Comparison of ENCODE assay signal across 23 cellular contexts in the genomic region with DNA sequence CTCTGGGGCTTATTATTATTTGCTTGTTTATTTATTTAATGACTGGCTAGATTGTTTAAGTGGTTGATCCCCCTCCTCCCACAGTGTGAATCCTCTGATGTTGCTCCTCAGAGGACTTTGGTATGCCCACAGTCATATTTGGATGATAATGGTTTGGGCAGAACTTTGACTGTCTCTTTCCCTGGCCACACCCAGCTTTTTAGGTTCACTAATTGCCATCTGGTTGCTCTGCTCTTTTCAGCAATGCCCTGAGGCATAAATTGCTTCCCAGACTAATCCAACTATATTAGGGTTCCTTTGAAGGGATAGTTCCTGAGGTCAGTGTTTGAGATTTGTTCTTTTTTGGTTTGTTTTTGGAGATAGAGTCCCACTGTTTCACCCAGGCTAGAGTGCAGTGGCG.
A peak's percentile ranks its signal among the peaks of the same experiment; 100 is the strongest.
DNase-seq lines count a peak whose midpoint lies in the region; ATAC-seq, FAIRE-seq and TF ChIP-seq lines count a peak whose summit lies in the region.
"Had no signal": no experiment of that assay in that cellular context is flagged by ENCODE, and none has a peak within 500 bp of the region (broad histone marks: within the 10 kb centered on the region; RNA-seq: fewer than 3 reads in every experiment).

No MANE protein-coding gene starts in this region.

- no peak for ATAC-seq in SK-N-SH treated with all-trans-retinoic acid at 6 μM for 48 hours
- no peak for ATAC-seq in K562
- no peak for ATAC-seq in psoas muscle
- no peak for ATAC-seq in stimulated activated naive CD8-positive, alpha-beta T cell treated with anti-CD3 and anti-CD28 coated beads, Interleukin-15, Interleukin-2, amounts not matched to agents 100 U/mL and 50 U/mL, for 24 hours
- ATAC-seq: T-cell had no signal

- H3K9me2 ChIP-seq in SK-N-SH = no peaks in the 10 kb centered on the region
- no peaks in the 10 kb centered on the region for H3K9me2 ChIP-seq in GM23248 (ENCODE audit: insufficient read depth)

- in situ Hi-C loops in GM23248 (cut with MboI) (no loop called here), K562 (cut with MboI) (no loop called here)

- DNase-seq in SK-N-SH (no peak), GM23248 (peak; percentile 7), K562 (ENCODE audit: extremely low read depth in 1 of 4, low spot score in 3 of 4) (no peak), psoas muscle (no peak), cerebellum (ENCODE audit: low spot score) (no peak), Peyer's patch (no peak)
- no peak for DNase-seq in stimulated activated naive CD8-positive, alpha-beta T cell treated with anti-CD3 and anti-CD28 coated beads, Interleukin-15, Interleukin-2, amounts not matched to agents 100 U/mL and 50 U/mL, for 24 hours
- DNase-seq: ACHN, C1 segment of cervical spinal cord, DMS53, GOT3, HCEC 1CT, NCI-H1694 treated with DMSO at 0.1 percent for 48 hours, NCI-H2081 treated with DMSO at 0.1 percent for 48 hours, NCI-H2171 treated with DMSO at 0.1 percent for 48 hours, NCI-H446, NCI-H526, SIG-M5, T-cell had no signal

- no peak for TF ChIP-seq EP300 in SK-N-SH (IDR thresholded peaks at IDR 0.05; ENCODE audit: borderline replicate concordance in 1 of 2, low read depth in 1 of 2, low read length in 1 of 2)
- no peak for TF ChIP-seq EP300 in K562 (IDR thresholded peaks at IDR 0.05; ENCODE audit: low read length)

- no peak for TF ChIP-seq CTCF in SK-N-SH (IDR thresholded peaks at IDR 0.05)
- no peak for TF ChIP-seq CTCF in K562 (IDR thresholded peaks at IDR 0.05 in 2 of 3, conservative IDR thresholded peaks at IDR 0.05 in 1 of 3; ENCODE audit: insufficient read depth in 2 of 3, low read depth in 1 of 3, low read length in 3 of 3)
- no peak for TF ChIP-seq CTCF in psoas muscle (IDR thresholded peaks at IDR 0.05)
- TF ChIP-seq CTCF in Peyer's patch (IDR thresholded peaks at IDR 0.05) = no peak

- H4K20me1 ChIP-seq in SK-N-SH (ENCODE audit: insufficient read depth) (no peaks in the 10 kb centered on the region), GM23248 (ENCODE audit: insufficient read depth) (no peaks in the 10 kb centered on the region), K562 (replicated peaks; ENCODE audit: control insufficient read depth, insufficient read depth, low read length) (no peaks in the 10 kb centered on the region)

- H3K4me1 ChIP-seq in SK-N-SH (ENCODE audit: control insufficient read depth in 1 of 2, insufficient read depth in 2 of 2, low read depth in 1 of 2, low read length in 1 of 2) (peaks cover 5 to 6% of the 10 kb centered on the region in 2 experiments; a peak in 2 of 4 replicates), GM23248 (ENCODE audit: insufficient read depth) (peaks cover 14% of the 10 kb centered on the region), K562 (replicated peaks in 1 of 2; ENCODE audit: control insufficient read depth in 2 of 2, insufficient read depth in 2 of 2, low read length in 2 of 2) (peaks cover 9 to 21% of the 10 kb centered on the region in 2 experiments; a peak in 3 of 5 replicates), psoas muscle (peaks cover 32% of the 10 kb centered on the region), Peyer's patch (peaks cover 0 to 7% (median 0%) of the 10 kb centered on the region in 4 donors)

- 64% methylated on average over 1 of the region's 1 CpG for WGBS in SK-N-SH (ENCODE audit: low lambda C conversion rate)
- 94 to 95% methylated on average over 1 of the region's 1 CpG for WGBS in GM23248 (ENCODE audit: low coverage in 1 of 2, low lambda C conversion rate in 2 of 2, missing lambda C conversion rate in 2 of 2), 2 experiments
- 88% methylated on average over 1 of the region's 1 CpG for WGBS in K562 (ENCODE audit: insufficient coverage, low coverage, missing lambda C conversion rate)
- WGBS in psoas muscle, 3 donors = 100% methylated on average over 1 of the region's 1 CpG

- no peak for FAIRE-seq in K562 (lab: Jason Lieb, UNC)
- FAIRE-seq: GM12892 had no signal

- BruUV-seq in K562 (replicated peaks; lab: Mats Ljungman, UMichigan) = no TSS peak

- H3K9ac ChIP-seq in SK-N-SH (no peak overlapping the region), GM23248 (no peak overlapping the region), K562 (ENCODE audit: insufficient read depth in 1 of 2, low read depth in 2 of 2, low read length in 2 of 2) (no peak overlapping the region)

- H2AFZ ChIP-seq in SK-N-SH (ENCODE audit: low read depth) (no peak overlapping the region), GM23248 (no peak overlapping the region), K562 (ENCODE audit: low read depth, low read length) (no peak overlapping the region)

- no peak overlapping the region; a peak in 1 of 4 replicates for H3K4me3 ChIP-seq in SK-N-SH (ENCODE audit: low read depth in 2 of 2, low read length in 1 of 2)
- H3K4me3 ChIP-seq in GM23248 = no peak overlapping the region
- no peak overlapping the region for H3K4me3 ChIP-seq in K562
- H3K4me3 ChIP-seq in psoas muscle = no peak overlapping the region
- no peak overlapping the region for H3K4me3 ChIP-seq in Peyer's patch

- H3K27me3 ChIP-seq in SK-N-SH (ENCODE audit: insufficient read depth) = no peaks in the 10 kb centered on the region
- no peaks in the 10 kb centered on the region for H3K27me3 ChIP-seq in GM23248 (replicated peaks; ENCODE audit: insufficient read depth)
- H3K27me3 ChIP-seq in K562 (ENCODE audit: control insufficient read depth in 2 of 2, insufficient read depth in 2 of 2, low read length in 2 of 2) = no peaks in the 10 kb centered on the region
- H3K27me3 ChIP-seq in psoas muscle (ENCODE audit: insufficient read depth in 3 of 3, low read length in 2 of 3) = no peaks in the 10 kb centered on the region
- no peaks in the 10 kb centered on the region for H3K27me3 ChIP-seq in Peyer's patch

- H3F3A ChIP-seq in SK-N-SH (replicated peaks; ENCODE audit: insufficient read depth) (peaks cover 3% of the 10 kb centered on the region), GM23248 (ENCODE audit: insufficient read depth) (peaks cover 16% of the 10 kb centered on the region)

- H3K4me2 ChIP-seq in SK-N-SH (peak overlapping the region; percentile 29; the same call in 1 of the 2 replicates), GM23248 (ENCODE audit: unreplicated experiment) (no peak overlapping the region), K562 (ENCODE audit: insufficient read depth, low read length) (no peak overlapping the region)

- TF ChIP-seq POLR2A in K562 (conservative IDR thresholded peaks at IDR 0.05) (no peak), Peyer's patch (IDR thresholded peaks at IDR 0.05) (no peak)

- peaks cover 0 to 5% of the 10 kb centered on the region in 2 experiments for H3K36me3 ChIP-seq in SK-N-SH (replicated peaks in 1 of 2; ENCODE audit: control insufficient read depth in 1 of 2, insufficient read depth in 2 of 2, low read length in 1 of 2)
- H3K36me3 ChIP-seq in GM23248 (ENCODE audit: low read depth) = no peaks in the 10 kb centered on the region
- no peaks in the 10 kb centered on the region for H3K36me3 ChIP-seq in K562 (ENCODE audit: control insufficient read depth, insufficient read depth, low read length)
- no peaks in the 10 kb centered on the region for H3K36me3 ChIP-seq in psoas muscle (ENCODE audit: insufficient read depth in 1 of 2, low read depth in 1 of 2)
- H3K36me3 ChIP-seq in Peyer's patch = no peaks in the 10 kb centered on the region

- H3K79me2 ChIP-seq in SK-N-SH (ENCODE audit: insufficient read depth) (no peaks in the 10 kb centered on the region), GM23248 (ENCODE audit: insufficient read depth) (no peaks in the 10 kb centered on the region), K562 (ENCODE audit: control insufficient read depth, insufficient read depth, low read length) (peaks cover 39% of the 10 kb centered on the region)

- CTCF ChIA-PET in SK-N-SH (lab: Yijun Ruan, JAX) (interaction anchor here (2.9 kb wide), 1 partner anchor 140 kb away, joined by 8 read pairs; a partner anchor contains a TSS), K562 (lab: Yijun Ruan, JAX; ENCODE audit: low intra/inter-chr PET ratio) (interaction anchor here (0.7 kb wide), 1 partner anchor 75 kb away, joined by 6 read pairs; no protein-coding TSS in a partner anchor)

- peaks cover 20% of the 10 kb centered on the region for H3K9me3 ChIP-seq in SK-N-SH
- H3K9me3 ChIP-seq in GM23248 (ENCODE audit: low read depth) = no peaks in the 10 kb centered on the region
- H3K9me3 ChIP-seq in K562 (replicated peaks; ENCODE audit: control insufficient read depth, insufficient read depth, low read depth, low read length) = peaks cover 8% of the 10 kb centered on the region
- H3K9me3 ChIP-seq in psoas muscle = peaks cover 8% of the 10 kb centered on the region
- no peaks in the 10 kb centered on the region for H3K9me3 ChIP-seq in Peyer's patch

- TF ChIP-seq RAD21 in SK-N-SH (IDR thresholded peaks at IDR 0.05; ENCODE audit: low read length) (no peak), K562 (CRISPR knock-in tag; conservative IDR thresholded peaks at IDR 0.05 in 1 of 2, IDR thresholded peaks at IDR 0.05 in 1 of 2) (no peak)

- POLR2A ChIA-PET in SK-N-SH (lab: Yijun Ruan, JAX) = no interaction called here
- POLR2A ChIA-PET in K562 (lab: Yijun Ruan, JAX) = interaction anchor here (1.5 kb wide), 1 partner anchor 17 kb away, joined by 4 read pairs; no protein-coding TSS in a partner anchor

- intact Hi-C loops in K562 (cut with micrococcal nuclease) (no loop called here), psoas muscle (cut with DNase I) (loop anchor here in 1 of 2 donors (5.0 kb wide), 1 partner anchor 47 kb away; no protein-coding TSS in a partner anchor)

- H3K9me1 ChIP-seq in K562 (ENCODE audit: control insufficient read depth, insufficient read depth, low read length) = no peaks in the 10 kb centered on the region

- H3K27ac ChIP-seq in SK-N-SH (ENCODE audit: low read depth in 2 of 2, low read length in 1 of 2) = peak overlapping the region in 1 of 2 experiments; percentile 43; a peak in 1 of 4 replicates
- H3K27ac ChIP-seq in GM23248 = no peak overlapping the region
- H3K27ac ChIP-seq in K562 (ENCODE audit: extremely low read depth, low read depth, low read length) = peak overlapping the region; percentile 87; the same call in 1 of the 3 replicates
- peak overlapping the region; percentile 37 for H3K27ac ChIP-seq in psoas muscle
- no peak overlapping the region for H3K27ac ChIP-seq in Peyer's patch
- H3K27ac ChIP-seq: 22Rv1, RWPE1 had no signal

TF ChIP-seq in K562, 482 proteins besides CTCF, POLR2A, EP300 and RAD21:
- TF ChIP-seq DPF2 (IDR thresholded peaks at IDR 0.05) (no peak), ZNF263 (CRISPR knock-in tag; IDR thresholded peaks at IDR 0.05; ENCODE audit: borderline replicate concordance) (peak; percentile 53)
TF ChIP-seq in K562: peak in this region for 1.

Comparison
In these comparisons a context has a peak if more than half of its experiments do, and no peak if none do; other contexts are left out.
1. H3K27ac ChIP-seq: peak in K562 (single experiment) and psoas muscle (single experiment); none in GM23248 (single experiment) and Peyer's patch (0 of 4).